7 cellular contexts compared by ENCODE assay signal in genomic region chr10:67230680-67231500, GRCh38.
DNase-seq lines count a peak whose midpoint lies in the region; TF ChIP-seq lines count a peak whose summit lies in the region.
"Not testable (repeated sequence)": the region's sequence is repeated elsewhere in the genome, so short reads cannot be mapped to it uniquely, and the experiment has no call there.

No MANE protein-coding gene starts in this region.

- TF ChIP-seq CTCF in breast epithelium (IDR thresholded peaks at IDR 0.05); epithelial cell of proximal tubule (conservative IDR thresholded peaks at IDR 0.05; ENCODE audit: low read depth, low read length); retinal pigment epithelial cell (conservative IDR thresholded peaks at IDR 0.05; ENCODE audit: low read depth, low read length): not testable (repeated sequence)
- peak in 1 of 3 experiments; percentile 15 for TF ChIP-seq CTCF in nephron (IDR thresholded peaks at IDR 0.05; ENCODE audit: unreplicated experiment in 3 of 3)

- peak overlapping the region; percentile 88 to 92 (median 89) for H3K4me3 Mint-ChIP-seq in nephron

- H3K9me3 ChIP-seq in HUES48 (ENCODE audit: control insufficient read depth, insufficient read depth, low read length); NT2/D1 (ENCODE audit: insufficient read depth, low read length); breast epithelium; iPS-20b (ENCODE audit: insufficient read depth, low read depth, low read length): not testable (repeated sequence)

- not testable (repeated sequence) for H3K36me3 ChIP-seq in HUES48 (ENCODE audit: control insufficient read depth, insufficient read depth, low read length); NT2/D1 (ENCODE audit: insufficient read depth, insufficient read length, low read length); breast epithelium; iPS-20b (ENCODE audit: insufficient read depth, low read depth, low read length)

- not testable (repeated sequence) for H3K27me3 ChIP-seq in HUES48 (ENCODE audit: control insufficient read depth, insufficient read depth, low read length); NT2/D1 (ENCODE audit: insufficient read depth, insufficient read length); breast epithelium; iPS-20b (ENCODE audit: insufficient read depth, low read length)

- H3K4me1 Mint-ChIP-seq in nephron: not testable (repeated sequence)

- not testable (repeated sequence) for TF ChIP-seq POLR2A in breast epithelium (IDR thresholded peaks at IDR 0.05)

- peak overlapping the region; percentile 77 for H3K9ac ChIP-seq in HUES48 (ENCODE audit: low read depth, low read length)
- peak overlapping the region; percentile 50 for H3K9ac ChIP-seq in NT2/D1 (ENCODE audit: insufficient read length, low read depth)
- peak overlapping the region; percentile 70 for H3K9ac ChIP-seq in iPS-20b (ENCODE audit: low read depth, low read length)

- not testable (repeated sequence) for H3K4me1 ChIP-seq in HUES48 (ENCODE audit: control insufficient read depth, insufficient read depth, low read length); NT2/D1 (ENCODE audit: insufficient read depth, insufficient read length); breast epithelium; iPS-20b (ENCODE audit: insufficient read depth, low read length)

- intact Hi-C loops in breast epithelium (cut with DNase I; ENCODE audit: low total_unique reads): not testable (repeated sequence)

- peak overlapping the region; percentile 67 for H3K4me3 ChIP-seq in HUES48 (ENCODE audit: low read depth, low read length)
- peak overlapping the region; percentile 39 for H3K4me3 ChIP-seq in NT2/D1 (ENCODE audit: insufficient read length, low read depth)
- H3K4me3 ChIP-seq in breast epithelium: peak overlapping the region in 2 of 3 donors; percentile 9 to 36
- peak overlapping the region; percentile 42 for H3K4me3 ChIP-seq in epithelial cell of proximal tubule (ENCODE audit: low read depth, low read length)
- peak overlapping the region; percentile 67 for H3K4me3 ChIP-seq in iPS-20b (ENCODE audit: low read length)
- peak overlapping the region; percentile 48 for H3K4me3 ChIP-seq in retinal pigment epithelial cell (ENCODE audit: low read length)

- H3K9me3 Mint-ChIP-seq in nephron: peaks cover 47% of the 10 kb centered on the region

- peak overlapping the region; percentile 74 to 96 (median 93) for H3K27ac Mint-ChIP-seq in nephron

- not testable (repeated sequence) for H3K27me3 Mint-ChIP-seq in nephron (ENCODE audit: low read depth)

- peak overlapping the region; percentile 51 for H3K27ac ChIP-seq in HUES48 (ENCODE audit: low read depth, low read length)
- not testable (repeated sequence) for H3K27ac ChIP-seq in breast epithelium; iPS-20b (ENCODE audit: low read length)

- H3K36me3 Mint-ChIP-seq in nephron (ENCODE audit: low read depth): not testable (repeated sequence)

- not testable (repeated sequence) for DNase-seq in NT2/D1 (ENCODE audit: low read depth, low spot score); breast epithelium (ENCODE audit: low spot score in 2 of 2); epithelial cell of proximal tubule (ENCODE audit: low read depth); retinal pigment epithelial cell (ENCODE audit: low read depth)
